23 cellular contexts compared by ENCODE assay signal in genomic region chr2:168804214-168804613, GRCh38. TPM values are rescaled to one million over a fixed set of nuclear protein-coding genes. Genes with fewer than 3 reads are reported as not detected.
DNase-seq lines count a peak whose midpoint lies in the region; ATAC-seq and TF ChIP-seq lines count a peak whose summit lies in the region.
"Had no signal": no experiment of that assay in that cellular context is flagged by ENCODE, and none has a peak within 500 bp of the region (broad histone marks: within the 10 kb centered on the region; RNA-seq: fewer than 3 reads in every experiment).

No MANE protein-coding gene starts in this region.

- H3K27me3 ChIP-seq in left ventricle myocardium inferior (ENCODE audit: low read depth) (no peaks in the 10 kb centered on the region), ovary (no peaks in the 10 kb centered on the region), upper lobe of left lung (no peaks in the 10 kb centered on the region)

- 18 to 34% (median 22%) methylated on average over 3 of the region's 3 CpGs for WGBS in ovary, 3 donors
- 65 to 67% methylated on average over 3 of the region's 3 CpGs for WGBS in upper lobe of left lung, 2 donors

- no peak for ATAC-seq in upper lobe of left lung (ENCODE audit: low FRiP score in 2 of 2)
- ATAC-seq: activated CD4-positive, CD25-positive, alpha-beta regulatory T cell treated with anti-CD3 and anti-CD28 coated beads, Interleukin-2, amount 50 U/mL, for 24 hours; activated CD8-positive, alpha-beta T cell treated with anti-CD3 and anti-CD28 coated beads for 36 hours; natural killer cell treated with Interleukin-12 subunit alpha and Interleukin-12 subunit beta and Interleukin-15 and Interleukin-18, amount 100 ng/mL, for 72 hours had no signal

- H3K27ac ChIP-seq in left ventricle myocardium inferior (replicated peaks) (peak overlapping the region; percentile 87), ovary (peak overlapping the region in 1 of 2 donors; percentile 70), upper lobe of left lung (peak overlapping the region in 3 of 4 donors; percentile 68 to 85 (median 73))
- H3K27ac ChIP-seq: prostate gland had no signal

- H3K36me3 ChIP-seq in left ventricle myocardium inferior (no peaks in the 10 kb centered on the region), ovary (no peaks in the 10 kb centered on the region), upper lobe of left lung (peaks cover 0 to 7% (median 0%) of the 10 kb centered on the region in 4 donors)
- H3K36me3 ChIP-seq: HAP-1, prostate gland had no signal

- TF ChIP-seq EP300 in ovary (IDR thresholded peaks at IDR 0.05) (no peak), upper lobe of left lung (IDR thresholded peaks at IDR 0.05) (no peak)

- intact Hi-C loops in left ventricle myocardium inferior (cut with micrococcal nuclease) (no loop called here), ovary (cut with DNase I) (no loop called here)

- DNase-seq in choroid plexus epithelial cell (ENCODE audit: low read depth): peak; percentile 38
- no peak for DNase-seq in left ventricle myocardium inferior
- DNase-seq in ovary: peak in 3 of 5 donors; percentile 29 to 36 (median 34)
- no peak for DNase-seq in upper lobe of left lung
- no peak for DNase-seq in HCEC 1CT
- no peak for DNase-seq in midbrain (lab: John Stamatoyannopoulos, UW)
- DNase-seq in putamen (ENCODE audit: low spot score): no peak
- DNase-seq: activated CD8-positive, alpha-beta T cell treated with anti-CD3 and anti-CD28 coated beads for 36 hours; activated gamma-delta T cell treated with Interleukin-2 at 50 U/mL for 16 hours; activated T-cell treated with anti-CD3 and anti-CD28 coated beads for 4 hours; AML-193; DMS79; IMR-90; mesendoderm; NCI-H1105 treated with DMSO at 0.1 percent for 48 hours; NCI-H2081; NCI-H345; SHP77 had no signal

- H3K9me3 ChIP-seq in left ventricle myocardium inferior (replicated peaks) (no peaks in the 10 kb centered on the region), ovary (no peaks in the 10 kb centered on the region), upper lobe of left lung (no peaks in the 10 kb centered on the region)
- H3K9me3 ChIP-seq: HAP-1, prostate gland had no signal

- H3K4me3 ChIP-seq in choroid plexus epithelial cell (ENCODE audit: low read depth, low read length): no peak overlapping the region
- peak overlapping the region; percentile 63 for H3K4me3 ChIP-seq in left ventricle myocardium inferior
- H3K4me3 ChIP-seq in ovary: no peak overlapping the region
- peak overlapping the region in 3 of 4 donors; percentile 34 to 45 (median 42) for H3K4me3 ChIP-seq in upper lobe of left lung
- H3K4me3 ChIP-seq: HAP-1, prostate gland had no signal

- peaks cover 80% of the 10 kb centered on the region for H3K4me1 ChIP-seq in left ventricle myocardium inferior
- H3K4me1 ChIP-seq in ovary (ENCODE audit: insufficient read depth): peaks cover 7% of the 10 kb centered on the region
- H3K4me1 ChIP-seq in upper lobe of left lung: peaks cover under 1 to 9% (median 4%) of the 10 kb centered on the region in 4 donors
- H3K4me1 ChIP-seq: HAP-1, prostate gland had no signal

- no peak for TF ChIP-seq CTCF in choroid plexus epithelial cell (conservative IDR thresholded peaks at IDR 0.05; ENCODE audit: low read depth, low read length)
- no peak for TF ChIP-seq CTCF in left ventricle myocardium inferior (IDR thresholded peaks at IDR 0.05; ENCODE audit: borderline replicate concordance)
- TF ChIP-seq CTCF in ovary (IDR thresholded peaks at IDR 0.05): no peak
- no peak for TF ChIP-seq CTCF in upper lobe of left lung (IDR thresholded peaks at IDR 0.05)

- no peak for TF ChIP-seq POLR2A in ovary (IDR thresholded peaks at IDR 0.05)
- TF ChIP-seq POLR2A in upper lobe of left lung (IDR thresholded peaks at IDR 0.05): no peak

RNA-seq across cellular contexts. Expression of gene NOSTRIN, which starts 1.8 kb away (rescaled TPM):
- total RNA-seq in left ventricle myocardium inferior (14.7 TPM), ovary (10 to 100 TPM in 6 of 7 donors, 1 to 10 TPM in 1; 10.0 to 29.8 (median 19.7) TPM), upper lobe of left lung (100 to 1,000 TPM in 1 of 6 donors, 10 to 100 TPM in 5; 33.5 to 110 (median 39.6) TPM)
- 10 to 100 TPM; 21.8 to 28.7 TPM for polyA plus RNA-seq in ovary
- total RNA-seq: activated CD8-positive, alpha-beta T cell treated with anti-CD3 and anti-CD28 coated beads for 36 hours; natural killer cell treated with Interleukin-12 subunit alpha and Interleukin-12 subunit beta and Interleukin-15 and Interleukin-18, amount 100 ng/mL, for 72 hours had no signal
- polyA plus RNA-seq: keratinocyte had no signal

Comparison
In these comparisons a context has a peak if more than half of its experiments do, and no peak if none do; other contexts are left out.
1. DNase-seq: peak in choroid plexus epithelial cell (single experiment) and ovary (3 of 5); none in left ventricle myocardium inferior (single experiment), upper lobe of left lung (0 of 2), HCEC 1CT (single experiment), midbrain (single experiment) and putamen (single experiment).
2. H3K4me3 ChIP-seq: peak in left ventricle myocardium inferior (single experiment) and upper lobe of left lung (3 of 4); none in choroid plexus epithelial cell (single experiment) and ovary (single experiment).